ENCODE assay signal across 8 cellular contexts in genomic region chr6:53347921-53348435, GRCh38. TPM values are rescaled to one million over a fixed set of nuclear protein-coding genes. Genes with fewer than 3 reads are reported as not detected.
DNase-seq lines count a peak whose midpoint lies in the region; ATAC-seq lines count a peak whose summit lies in the region.

No MANE protein-coding gene starts in this region.

- H2BK120ac ChIP-seq in mesendoderm (ENCODE audit: low read depth, low read length): peak overlapping the region; percentile 62

- WGBS in mesendoderm (ENCODE audit: extremely low coverage, insufficient coverage, low lambda C conversion rate): no CpG with 5 or more reads among the region's 50 CpGs

- H2BK5ac ChIP-seq in mesendoderm (ENCODE audit: low read length): no peak overlapping the region

- H3K9ac ChIP-seq in endocrine pancreas (ENCODE audit: control insufficient read depth, insufficient read depth, low read length) (peak overlapping the region; percentile 77), mesendoderm (ENCODE audit: low read length) (peak overlapping the region; percentile 89)

- H3K79me1 ChIP-seq in mesendoderm (ENCODE audit: low read length): peaks cover 8% of the 10 kb centered on the region

- H3K4me3 Mint-ChIP-seq in activated CD8-positive, alpha-beta T cell treated with anti-CD3 and anti-CD28 coated beads, Interleukin-2, amount 10 ng/mL, durations not matched to agents 7 days and 5 days: peak overlapping the region; percentile 96

- peaks cover 51% of the 10 kb centered on the region for H3K4me1 Mint-ChIP-seq in activated CD8-positive, alpha-beta T cell treated with anti-CD3 and anti-CD28 coated beads, Interleukin-2, amount 10 ng/mL, durations not matched to agents 7 days and 5 days (ENCODE audit: low read depth)

- H4K8ac ChIP-seq in mesendoderm (ENCODE audit: low read depth, low read length): no peak overlapping the region

- no peak overlapping the region for H2AK5ac ChIP-seq in mesendoderm (ENCODE audit: low read length)

- peak overlapping the region; percentile 9 for H2BK15ac ChIP-seq in mesendoderm (replicated peaks; ENCODE audit: low read depth)

- H3K36me3 Mint-ChIP-seq in activated CD8-positive, alpha-beta T cell treated with anti-CD3 and anti-CD28 coated beads, Interleukin-2, amount 10 ng/mL, durations not matched to agents 7 days and 5 days (ENCODE audit: low read depth): peaks cover 29% of the 10 kb centered on the region

- ATAC-seq in HG02943 (IDR thresholded peaks at IDR 0.05; ENCODE audit: low read depth, unreplicated experiment): peak; percentile 38
- ATAC-seq in activated CD8-positive, alpha-beta T cell treated with anti-CD3 and anti-CD28 coated beads, Interleukin-2, amount 10 ng/mL, durations not matched to agents 7 days and 5 days: peak; percentile 35

- H3K4me3 ChIP-seq in endocrine pancreas (ENCODE audit: control insufficient read depth, insufficient read depth, low read length): peak overlapping the region; percentile 79
- peak overlapping the region; percentile 92 for H3K4me3 ChIP-seq in mesendoderm (ENCODE audit: low read length)

- peak overlapping the region; percentile 75 for H3K27ac ChIP-seq in mesendoderm (ENCODE audit: low read depth, low read length)

- CTCF ChIA-PET in activated CD8-positive, alpha-beta T cell treated with anti-CD3 and anti-CD28 coated beads, Interleukin-2, amount 10 ng/mL, durations not matched to agents 7 days and 5 days (lab: Charles Lee): interaction anchor here (0.8 to 3.2 kb wide), 14 partner anchors 9 to 176 kb away, joined by 3 to 39 read pairs (median 4); no protein-coding TSS in a partner anchor

- H3K36me3 ChIP-seq in endocrine pancreas (ENCODE audit: control insufficient read depth, insufficient read depth, low read length) (no peaks in the 10 kb centered on the region), mesendoderm (ENCODE audit: control insufficient read depth, insufficient read depth, low read length) (no peaks in the 10 kb centered on the region)

- peaks cover 15% of the 10 kb centered on the region for H3K27me3 Mint-ChIP-seq in activated CD8-positive, alpha-beta T cell treated with anti-CD3 and anti-CD28 coated beads, Interleukin-2, amount 10 ng/mL, durations not matched to agents 7 days and 5 days (ENCODE audit: low read depth)

- no peak overlapping the region for H3K23ac ChIP-seq in mesendoderm (ENCODE audit: low read length)

- H3K4ac ChIP-seq in mesendoderm (ENCODE audit: low read depth, low read length): peak overlapping the region; percentile 66

- no peak overlapping the region for H4K5ac ChIP-seq in mesendoderm (ENCODE audit: low read length)

- H3K79me2 ChIP-seq in mesendoderm (ENCODE audit: control insufficient read depth, insufficient read depth, low read length): peaks cover 51% of the 10 kb centered on the region

- POLR2A ChIA-PET in activated CD8-positive, alpha-beta T cell treated with anti-CD3 and anti-CD28 coated beads, Interleukin-2, amount 10 ng/mL, durations not matched to agents 7 days and 5 days (lab: Charles Lee): interaction anchor here (0.8 to 8.2 kb wide), 12 partner anchors 10 to 282 kb away, joined by 3 to 122 read pairs (median 5); no protein-coding TSS in a partner anchor

- H3K4me2 ChIP-seq in mesendoderm (ENCODE audit: low read length): peak overlapping the region; percentile 82

- H3K56ac ChIP-seq in mesendoderm (ENCODE audit: low read length): peak overlapping the region; percentile 93

- H3K27ac Mint-ChIP-seq in activated CD8-positive, alpha-beta T cell treated with anti-CD3 and anti-CD28 coated beads, Interleukin-2, amount 10 ng/mL, durations not matched to agents 7 days and 5 days: peak overlapping the region; percentile 92

- no peaks in the 10 kb centered on the region for H3K27me3 ChIP-seq in endocrine pancreas (ENCODE audit: control insufficient read depth, insufficient read depth, low read length)
- H3K27me3 ChIP-seq in mesendoderm (ENCODE audit: insufficient read depth, low read length, poor library complexity): no peaks in the 10 kb centered on the region

- H3K4me1 ChIP-seq in endocrine pancreas (ENCODE audit: control insufficient read depth, insufficient read depth, low read length) (no peaks in the 10 kb centered on the region), mesendoderm (ENCODE audit: control insufficient read depth, low read depth, low read length) (peaks cover 2% of the 10 kb centered on the region)

- DNase-seq in NOMO-1 treated with DMSO at 0.1 percent for 48 hours (lab: John Stamatoyannopoulos, UW; ENCODE audit: unreplicated experiment) (peak; percentile 38), NOMO-1 treated with dmso at 0.1 percent for 144 hours (lab: John Stamatoyannopoulos, UW; ENCODE audit: unreplicated experiment) (no peak), NCI-H345 (lab: John Stamatoyannopoulos, UW) (peak; percentile 80), mesendoderm (peak; percentile 83)
- DNase-seq in activated CD8-positive, alpha-beta T cell treated with anti-CD3 and anti-CD28 coated beads, Interleukin-2, amount 10 ng/mL, durations not matched to agents 7 days and 5 days: peak; percentile 63
- DNase-seq in stimulated activated CD8-positive, alpha-beta memory T cell treated with anti-CD3 and anti-CD28 coated beads, Interleukin-7, amount 100 ng/mL, for 48 hours (ENCODE audit: extremely low read depth in 1 of 2, low read depth in 1 of 2): peak; percentile 21 to 22

- H3K9me3 ChIP-seq in endocrine pancreas (ENCODE audit: control insufficient read depth, low read length): no peaks in the 10 kb centered on the region

- H3K9me3 Mint-ChIP-seq in activated CD8-positive, alpha-beta T cell treated with anti-CD3 and anti-CD28 coated beads, Interleukin-2, amount 10 ng/mL, durations not matched to agents 7 days and 5 days (ENCODE audit: insufficient read depth): no peaks in the 10 kb centered on the region

- peak overlapping the region; percentile 91 for H3K18ac ChIP-seq in mesendoderm (ENCODE audit: low read length)

RNA-seq across cellular contexts. Expression of gene ELOVL5, which starts 0.8 kb away (rescaled TPM):
- total RNA-seq in activated CD8-positive, alpha-beta T cell treated with anti-CD3 and anti-CD28 coated beads, Interleukin-2, amount 10 ng/mL, durations not matched to agents 7 days and 5 days: 100 to 1,000 TPM; 116 TPM
- 130 TPM for polyA plus RNA-seq in mesendoderm (2013, experiment 1 of 2)
- 128 TPM for polyA plus RNA-seq in mesendoderm (2013, experiment 2 of 2)
